ENCODE assay signal across 31 cellular contexts in the genomic region with DNA sequence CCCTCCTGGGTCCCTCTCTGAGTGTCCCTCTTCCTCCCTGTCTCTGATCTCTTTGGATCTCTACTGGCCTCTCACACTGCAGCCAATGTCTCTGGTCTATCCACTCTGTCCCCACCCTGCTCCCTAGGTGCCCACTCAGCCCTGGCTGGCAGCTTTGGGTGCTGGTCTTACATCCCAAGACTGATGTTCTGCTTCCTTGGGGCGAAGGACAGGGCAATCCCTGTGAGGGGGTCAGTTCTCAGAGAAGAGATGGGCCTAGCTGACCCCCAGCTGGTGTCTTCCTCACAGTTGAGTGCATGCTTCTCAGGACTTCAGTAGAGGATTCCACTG. TPM values are rescaled to one million over a fixed set of nuclear protein-coding genes. Genes with fewer than 3 reads are reported as not detected.
DNase-seq lines count a peak whose midpoint lies in the region; ATAC-seq, FAIRE-seq and TF ChIP-seq lines count a peak whose summit lies in the region.
"Had no signal": no experiment of that assay in that cellular context is flagged by ENCODE, and none has a peak within 500 bp of the region (broad histone marks: within the 10 kb centered on the region; RNA-seq: fewer than 3 reads in every experiment).

No MANE protein-coding gene starts in this region.

- peak overlapping the region; percentile 34 for H3K27ac Mint-ChIP-seq in activated naive CD8-positive, alpha-beta T cell treated with anti-CD3 and anti-CD28 coated beads, Interleukin-2, amount 10 ng/mL, durations not matched to agents 7 days and 5 days
- H3K27ac Mint-ChIP-seq: activated T-helper 1 cell treated with anti-CD3 and anti-CD28 coated beads, Interleukin-12 subunit alpha, Interleukin-12 subunit beta, Interleukin-2, Interleukin-4 antibody, amounts not matched to agents 30 ng/mL and 10 ng/mL and 1 ng/mL, durations not matched to agents 14 hours and 24 hours and 36 hours; T-helper 1 cell treated with Interleukin-12 subunit alpha and Interleukin-12 subunit beta and Interleukin-4 antibody, amounts not matched to agents 30 μg/mL and 1 μg/mL, for 36 hours had no signal

- no peaks in the 10 kb centered on the region for H3K36me3 Mint-ChIP-seq in activated naive CD8-positive, alpha-beta T cell treated with anti-CD3 and anti-CD28 coated beads, Interleukin-2, amount 10 ng/mL, durations not matched to agents 7 days and 5 days
- H3K36me3 Mint-ChIP-seq: activated naive CD4-positive, alpha-beta T cell treated with anti-CD3 and anti-CD28 coated beads, Interleukin-2, amount 10 ng/mL, durations not matched to agents 7 days and 5 days had no signal

- no peak for FAIRE-seq in D721Med (lab: Jason Lieb, UNC)
- FAIRE-seq: TTC549 had no signal

- no peak for ATAC-seq in activated naive CD8-positive, alpha-beta T cell treated with anti-CD3 and anti-CD28 coated beads, Interleukin-2, amount 10 ng/mL, durations not matched to agents 7 days and 5 days (ENCODE audit: low read depth)
- ATAC-seq in GM21447 (IDR thresholded peaks at IDR 0.05; ENCODE audit: unreplicated experiment) = no peak
- ATAC-seq: activated CD4-positive, CD25-positive, alpha-beta regulatory T cell treated with anti-CD3 and anti-CD28 coated beads, Interleukin-2, amount 50 U/mL, for 24 hours; left lung; sciatic nerve had no signal

- DNase-seq in AG08396 (ENCODE audit: low spot score) (peak; percentile 3), GM13976 (ENCODE audit: low spot score) (peak; percentile 11), mesenteric fat pad (ENCODE audit: low spot score) (peak; percentile 71), D721Med (ENCODE audit: insufficient read length, low spot score) (no peak), NCI-H774 (lab: John Stamatoyannopoulos, UW) (no peak)
- DNase-seq in activated naive CD8-positive, alpha-beta T cell treated with anti-CD3 and anti-CD28 coated beads, Interleukin-2, amount 10 ng/mL, durations not matched to agents 7 days and 5 days = no peak
- DNase-seq in activated CD4-positive, alpha-beta T cell treated with anti-CD3 and anti-CD28 coated beads for 4 hours = no peak
- DNase-seq: activated CD4-positive, alpha-beta T cell treated with anti-CD3 and anti-CD28 coated beads, Interleukin-2, amount 50 U/mL, for 48 hours; activated CD8-positive, alpha-beta memory T cell treated with anti-CD3 and anti-CD28 coated beads, Interleukin-2, amount 50 U/mL, for 48 hours; activated naive CD4-positive, alpha-beta T cell treated with anti-CD3 and anti-CD28 coated beads, Interleukin-2, amount 10 ng/mL, durations not matched to agents 7 days and 5 days; aorta; COR-L47; DMS79 treated with DMSO at 0.1 percent for 48 hours; effector memory CD4-positive, alpha-beta T cell; erythroblast; GDM1; glutamatergic neuron; left lung; NCI-H1694 treated with DMSO at 0.1 percent for 48 hours; NCI-H510A; nucleus accumbens; stimulated activated CD4-positive, alpha-beta T cell treated with anti-CD3 and anti-CD28 coated beads, Interleukin-12 subunit alpha, Interleukin-12 subunit beta, amount 100 ng/mL, for 4 hours; stimulated activated CD4-positive, alpha-beta T cell treated with anti-CD3 and anti-CD28 coated beads, Interleukin-2, amount 100 ng/mL, for 48 hours; substantia nigra; upper lobe of left lung had no signal

- peaks cover 2% of the 10 kb centered on the region for H3K27me3 Mint-ChIP-seq in activated naive CD8-positive, alpha-beta T cell treated with anti-CD3 and anti-CD28 coated beads, Interleukin-2, amount 10 ng/mL, durations not matched to agents 7 days and 5 days

- TF ChIP-seq CTCF in GM13976 (IDR thresholded peaks at IDR 0.05; ENCODE audit: borderline replicate concordance, control extremely low read depth, extremely low read depth, insufficient read depth, missing control alignments) = no peak
- TF ChIP-seq CTCF in D721Med (IDR thresholded peaks at IDR 0.05; ENCODE audit: insufficient read depth, missing control alignments) = no peak

- POLR2A ChIA-PET in activated naive CD8-positive, alpha-beta T cell treated with anti-CD3 and anti-CD28 coated beads, Interleukin-2, amount 10 ng/mL, durations not matched to agents 7 days and 5 days (lab: Charles Lee) = no interaction called here

- H3K4me3 Mint-ChIP-seq in activated naive CD8-positive, alpha-beta T cell treated with anti-CD3 and anti-CD28 coated beads, Interleukin-2, amount 10 ng/mL, durations not matched to agents 7 days and 5 days = no peak overlapping the region
- H3K4me3 Mint-ChIP-seq: activated naive CD4-positive, alpha-beta T cell treated with anti-CD3 and anti-CD28 coated beads, Interleukin-2, amount 10 ng/mL, durations not matched to agents 7 days and 5 days; activated T-helper 1 cell treated with anti-CD3 and anti-CD28 coated beads, Interleukin-12 subunit alpha, Interleukin-12 subunit beta, Interleukin-2, Interleukin-4 antibody, amounts not matched to agents 30 ng/mL and 10 ng/mL and 1 ng/mL, durations not matched to agents 14 hours and 24 hours and 36 hours; T-helper 1 cell treated with Interleukin-12 subunit alpha and Interleukin-12 subunit beta and Interleukin-4 antibody, amounts not matched to agents 30 μg/mL and 1 μg/mL, for 36 hours had no signal

- in situ Hi-C loops in GM13976 (cut with MboI; ENCODE audit: low sequenced_read_pairs, unreplicated experiment) = no loop called here

- peaks cover 8% of the 10 kb centered on the region for H3K4me1 Mint-ChIP-seq in activated naive CD8-positive, alpha-beta T cell treated with anti-CD3 and anti-CD28 coated beads, Interleukin-2, amount 10 ng/mL, durations not matched to agents 7 days and 5 days
- H3K4me1 Mint-ChIP-seq: activated naive CD4-positive, alpha-beta T cell treated with anti-CD3 and anti-CD28 coated beads, Interleukin-2, amount 10 ng/mL, durations not matched to agents 7 days and 5 days had no signal

- H3K9me3 Mint-ChIP-seq in activated naive CD8-positive, alpha-beta T cell treated with anti-CD3 and anti-CD28 coated beads, Interleukin-2, amount 10 ng/mL, durations not matched to agents 7 days and 5 days = no peaks in the 10 kb centered on the region
- H3K9me3 Mint-ChIP-seq: activated naive CD4-positive, alpha-beta T cell treated with anti-CD3 and anti-CD28 coated beads, Interleukin-2, amount 10 ng/mL, durations not matched to agents 7 days and 5 days; activated T-helper 1 cell treated with anti-CD3 and anti-CD28 coated beads, Interleukin-12 subunit alpha, Interleukin-12 subunit beta, Interleukin-2, Interleukin-4 antibody, amounts not matched to agents 30 ng/mL and 10 ng/mL and 1 ng/mL, durations not matched to agents 14 hours and 24 hours and 36 hours; T-helper 1 cell treated with Interleukin-12 subunit alpha and Interleukin-12 subunit beta and Interleukin-4 antibody, amounts not matched to agents 30 μg/mL and 1 μg/mL, for 36 hours had no signal

RNA-seq across cellular contexts. Expression of gene CAMK2B, which starts 51.7 kb away (rescaled TPM):
- under 1 TPM in 1 of 2 experiments, not detected in 1; 0.11 TPM for total RNA-seq in activated naive CD8-positive, alpha-beta T cell treated with anti-CD3 and anti-CD28 coated beads, Interleukin-2, amount 10 ng/mL, durations not matched to agents 7 days and 5 days
- 1.2 TPM for total RNA-seq in mesenteric fat pad

Comparison
In these comparisons a context has a peak if more than half of its experiments do, and no peak if none do; other contexts are left out.
1. DNase-seq: peak in AG08396 (single experiment), GM13976 (single experiment) and mesenteric fat pad (single experiment); none in activated naive CD8-positive, alpha-beta T cell treated with anti-CD3 and anti-CD28 coated beads, Interleukin-2, amount 10 ng/mL, durations not matched to agents 7 days and 5 days (single experiment), D721Med (single experiment), activated CD4-positive, alpha-beta T cell treated with anti-CD3 and anti-CD28 coated beads for 4 hours (0 of 2) and NCI-H774 (single experiment).